2 cellular contexts compared by ENCODE assay signal in the genomic region with DNA sequence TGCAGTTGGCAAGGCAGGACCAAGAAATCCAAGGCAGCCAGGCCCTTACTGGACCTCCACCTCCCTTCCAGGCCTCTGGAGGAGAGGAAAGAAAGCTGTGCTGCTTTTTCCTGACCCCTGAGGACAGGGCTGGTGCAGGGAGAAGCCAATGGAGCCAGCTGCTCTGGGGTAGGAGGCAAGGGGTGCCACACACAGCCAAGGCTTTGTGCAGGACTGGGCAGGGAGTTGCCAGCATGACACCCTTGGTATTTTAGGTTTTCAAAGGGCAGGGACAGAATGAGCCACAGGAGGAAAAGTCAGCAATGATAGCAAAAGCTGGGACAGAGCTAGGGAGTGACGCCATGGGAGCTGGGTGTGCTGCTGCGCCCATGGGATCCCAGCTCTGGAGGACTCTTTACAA.
TF ChIP-seq lines count a peak whose summit lies in the region.

No MANE protein-coding gene starts in this region.

TF ChIP-seq in GM23338, 12 proteins besides CTCF, POLR2A, EP300 and RAD21:
- TF ChIP-seq CREB1 (CRISPR knock-in tag; IDR thresholded peaks at IDR 0.05; ENCODE audit: low read depth) (no peak), STAT1 (IDR thresholded peaks at IDR 0.05; ENCODE audit: unreplicated experiment) (no peak), ZNF331 (CRISPR knock-in tag; IDR thresholded peaks at IDR 0.05; ENCODE audit: low read depth) (no peak), JUNB (IDR thresholded peaks at IDR 0.05; ENCODE audit: unreplicated experiment) (no peak), ZNF114 (CRISPR knock-in tag; IDR thresholded peaks at IDR 0.05) (no peak), EZH2 (IDR thresholded peaks at IDR 0.05; ENCODE audit: low read depth, unreplicated experiment) (no peak), POLR2AphosphoS5 (IDR thresholded peaks at IDR 0.05; ENCODE audit: low read depth) (no peak)
TF ChIP-seq in GM23338: peak in this region for 0.

TF ChIP-seq in H1, 55 proteins besides CTCF, POLR2A, EP300 and RAD21:
- TF ChIP-seq PHF8 (conservative IDR thresholded peaks at IDR 0.05; ENCODE audit: low read depth, low read length), result no peak
- TF ChIP-seq ASH2L (IDR thresholded peaks at IDR 0.05; ENCODE audit: low read length), result no peak
- no peak for TF ChIP-seq HDAC6 (IDR thresholded peaks at IDR 0.05; ENCODE audit: low read depth, low read length)
- no peak for TF ChIP-seq SP1 (IDR thresholded peaks at IDR 0.05; ENCODE audit: low read depth, low read length)
- no peak for TF ChIP-seq GABPA (IDR thresholded peaks at IDR 0.05; ENCODE audit: borderline replicate concordance, insufficient read depth, low read length)
- TF ChIP-seq BRCA1 (IDR thresholded peaks at IDR 0.05; ENCODE audit: low read depth, low read length), result no peak
- TF ChIP-seq EZH2 (IDR thresholded peaks at IDR 0.05; ENCODE audit: low read depth, low read length, severe bottlenecking), result no peak
- TF ChIP-seq, protein P1, sequence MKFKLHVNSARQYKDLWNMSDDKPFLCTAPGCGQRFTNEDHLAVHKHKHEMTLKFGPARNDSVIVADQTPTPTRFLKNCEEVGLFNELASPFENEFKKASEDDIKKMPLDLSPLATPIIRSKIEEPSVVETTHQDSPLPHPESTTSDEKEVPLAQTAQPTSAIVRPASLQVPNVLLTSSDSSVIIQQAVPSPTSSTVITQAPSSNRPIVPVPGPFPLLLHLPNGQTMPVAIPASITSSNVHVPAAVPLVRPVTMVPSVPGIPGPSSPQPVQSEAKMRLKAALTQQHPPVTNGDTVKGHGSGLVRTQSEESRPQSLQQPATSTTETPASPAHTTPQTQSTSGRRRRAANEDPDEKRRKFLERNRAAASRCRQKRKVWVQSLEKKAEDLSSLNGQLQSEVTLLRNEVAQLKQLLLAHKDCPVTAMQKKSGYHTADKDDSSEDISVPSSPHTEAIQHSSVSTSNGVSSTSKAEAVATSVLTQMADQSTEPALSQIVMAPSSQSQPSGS (IDR thresholded peaks at IDR 0.05; ENCODE audit: low read length), result no peak
- no peak for TF ChIP-seq POLR2AphosphoS5 (IDR thresholded peaks at IDR 0.05; ENCODE audit: low read depth, low read length)
- no peak for TF ChIP-seq ZNF274 (IDR thresholded peaks at IDR 0.05; ENCODE audit: borderline replicate concordance, extremely low read depth, low read length)
- TF ChIP-seq, protein P2, sequence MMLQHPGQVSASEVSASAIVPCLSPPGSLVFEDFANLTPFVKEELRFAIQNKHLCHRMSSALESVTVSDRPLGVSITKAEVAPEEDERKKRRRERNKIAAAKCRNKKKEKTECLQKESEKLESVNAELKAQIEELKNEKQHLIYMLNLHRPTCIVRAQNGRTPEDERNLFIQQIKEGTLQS (IDR thresholded peaks at IDR 0.05; ENCODE audit: insufficient read depth, low read depth, low read length), result no peak
- TF ChIP-seq SUZ12 (IDR thresholded peaks at IDR 0.05; ENCODE audit: low read length), result no peak
- no peak for TF ChIP-seq KDM1A (IDR thresholded peaks at IDR 0.05; ENCODE audit: borderline replicate concordance, low read length)
- no peak for TF ChIP-seq EGR1 (IDR thresholded peaks at IDR 0.05; ENCODE audit: borderline replicate concordance, low read depth, low read length)
- no peak for TF ChIP-seq YY1 (IDR thresholded peaks at IDR 0.05; ENCODE audit: low read depth, low read length)
- no peak for TF ChIP-seq NANOG (IDR thresholded peaks at IDR 0.05; ENCODE audit: insufficient read depth, low read depth, low read length, poor library complexity, severe bottlenecking)
